ENCODE assay signal across 8 cellular contexts in genomic region chr1:2234762-2235113, GRCh38. TPM values are rescaled to one million over a fixed set of nuclear protein-coding genes. Genes with fewer than 3 reads are reported as not detected.
DNase-seq lines count a peak whose midpoint lies in the region; TF ChIP-seq lines count a peak whose summit lies in the region.

No MANE protein-coding gene starts in this region.

- no peaks in the 10 kb centered on the region for H3K9me3 ChIP-seq in muscle layer of duodenum (ENCODE audit: control insufficient read depth in 1 of 2, low read length in 2 of 2)

- peaks cover 33 to 88% of the 10 kb centered on the region in 2 donors for H3K4me1 ChIP-seq in muscle layer of duodenum (ENCODE audit: control insufficient read depth in 1 of 2, insufficient read depth in 2 of 2, low read length in 2 of 2)
- peaks cover 10% of the 10 kb centered on the region for H3K4me1 ChIP-seq in urinary bladder (ENCODE audit: insufficient read depth)

- peaks cover 73% of the 10 kb centered on the region for H3K4me1 Mint-ChIP-seq in activated naive CD4-positive, alpha-beta T cell treated with anti-CD3 and anti-CD28 coated beads, Interleukin-2, amount 10 ng/mL, durations not matched to agents 7 days and 5 days

- no peak for TF ChIP-seq CTCF in choroid plexus epithelial cell (conservative IDR thresholded peaks at IDR 0.05; ENCODE audit: low read depth, low read length)

- no peaks in the 10 kb centered on the region for H3K36me3 ChIP-seq in muscle layer of duodenum (ENCODE audit: control insufficient read depth in 1 of 2, insufficient read depth in 2 of 2, low read length in 2 of 2)
- no peaks in the 10 kb centered on the region for H3K36me3 ChIP-seq in urinary bladder (ENCODE audit: insufficient read depth)

- 38% methylated on average over 4 of the region's 4 CpGs for WGBS in urinary bladder

- no peaks in the 10 kb centered on the region for H3K27me3 Mint-ChIP-seq in activated naive CD4-positive, alpha-beta T cell treated with anti-CD3 and anti-CD28 coated beads, Interleukin-2, amount 10 ng/mL, durations not matched to agents 7 days and 5 days

- H3K27ac ChIP-seq in muscle layer of duodenum (ENCODE audit: low read length) (peak overlapping the region; percentile 56), urinary bladder (ENCODE audit: low read depth) (peak overlapping the region; percentile 69)

- peak overlapping the region; percentile 96 for H3K27ac Mint-ChIP-seq in activated naive CD4-positive, alpha-beta T cell treated with anti-CD3 and anti-CD28 coated beads, Interleukin-2, amount 10 ng/mL, durations not matched to agents 7 days and 5 days

- no peaks in the 10 kb centered on the region for H3K9me3 Mint-ChIP-seq in activated naive CD4-positive, alpha-beta T cell treated with anti-CD3 and anti-CD28 coated beads, Interleukin-2, amount 10 ng/mL, durations not matched to agents 7 days and 5 days

- peaks cover 43% of the 10 kb centered on the region for H3K36me3 Mint-ChIP-seq in activated naive CD4-positive, alpha-beta T cell treated with anti-CD3 and anti-CD28 coated beads, Interleukin-2, amount 10 ng/mL, durations not matched to agents 7 days and 5 days

- peak overlapping the region; percentile 96 for H3K4me3 Mint-ChIP-seq in activated naive CD4-positive, alpha-beta T cell treated with anti-CD3 and anti-CD28 coated beads, Interleukin-2, amount 10 ng/mL, durations not matched to agents 7 days and 5 days

- no peaks in the 10 kb centered on the region for H3K27me3 ChIP-seq in muscle layer of duodenum (ENCODE audit: low read depth, low read length)

- CTCF ChIA-PET in activated naive CD4-positive, alpha-beta T cell treated with anti-CD3 and anti-CD28 coated beads, Interleukin-2, amount 10 ng/mL, durations not matched to agents 7 days and 5 days (lab: Charles Lee): interaction anchor here (1.1 to 3.7 kb wide), 5 partner anchors 35 to 147 kb away, joined by 5 to 25 read pairs (median 11); partner anchors contain the start of gene FAAP20

- peak overlapping the region; percentile 9 for H3K4me3 ChIP-seq in choroid plexus epithelial cell (ENCODE audit: low read depth, low read length)
- H3K4me3 ChIP-seq in muscle layer of duodenum (ENCODE audit: low read depth in 1 of 2, low read length in 2 of 2): peak overlapping the region; percentile 50 to 90
- no peak overlapping the region for H3K4me3 ChIP-seq in urinary bladder (ENCODE audit: low read depth, low read length)

- DNase-seq in activated naive CD4-positive, alpha-beta T cell treated with anti-CD3 and anti-CD28 coated beads, Interleukin-2, amount 10 ng/mL, durations not matched to agents 7 days and 5 days: peak; percentile 58
- no peak for DNase-seq in activated naive CD4-positive, alpha-beta T cell (lab: John Stamatoyannopoulos, UW)
- DNase-seq in choroid plexus epithelial cell (ENCODE audit: low read depth) (no peak), superior temporal gyrus (ENCODE audit: extremely low spot score) (no peak), A172 (ENCODE audit: low spot score) (no peak)
- DNase-seq in activated CD8-positive, alpha-beta memory T cell treated with anti-CD3 and anti-CD28 coated beads, Interleukin-2, amount 50 U/mL, for 4 hours: no peak

RNA-seq across cellular contexts. Expression of gene SKI, which starts 6.6 kb away (rescaled TPM):
- total RNA-seq in urinary bladder: 27.8 TPM
- polyA plus RNA-seq in urinary bladder: 60.5 TPM
- total RNA-seq in A172 (2014; rRNA removed; shearing (Covaris generic)): 4.1 and 14.8 TPM in 2 replicates

RNA-seq across cellular contexts. Expression of gene FAAP20, which starts 40.2 kb away (rescaled TPM):
- 14.6 TPM for total RNA-seq in urinary bladder
- polyA plus RNA-seq in urinary bladder: 96.4 TPM
- 18.6 and 34.6 TPM in 2 replicates for total RNA-seq in A172 (2014; rRNA removed; shearing (Covaris generic))
